ENCODE assay signal across 19 cellular contexts in genomic region chr7:50022991-50023390, GRCh38.
"Had no signal": no experiment of that assay in that cellular context is flagged by ENCODE, and none has a peak within 500 bp of the region (broad histone marks: within the 10 kb centered on the region; RNA-seq: fewer than 3 reads in every experiment).

No MANE protein-coding gene starts in this region.

- H3K4me1 Mint-ChIP-seq: activated naive CD4-positive, alpha-beta T cell treated with anti-CD3 and anti-CD28 coated beads, Interleukin-2, amount 50 U/mL, for 24 hours; natural killer cell had no signal

- H3K27me3 Mint-ChIP-seq: progenitor cell of endocrine pancreas had no signal

- ATAC-seq: activated CD8-positive, alpha-beta T cell treated with anti-CD3 and anti-CD28 coated beads, Interleukin-2, amount 10 ng/mL, durations not matched to agents 7 days and 5 days; body of pancreas; heart right ventricle; left cardiac atrium; natural killer cell had no signal

- H3K4me3 Mint-ChIP-seq: activated CD8-positive, alpha-beta T cell treated with anti-CD3 and anti-CD28 coated beads, Interleukin-2, amount 10 ng/mL, durations not matched to agents 7 days and 5 days; activated naive CD4-positive, alpha-beta T cell treated with anti-CD3 and anti-CD28 coated beads, Interleukin-2, amount 50 U/mL, for 24 hours; natural killer cell; type B pancreatic cell had no signal

- H3K9me3 Mint-ChIP-seq: type B pancreatic cell had no signal

- DNase-seq: activated CD4-positive, alpha-beta T cell treated with anti-CD3 and anti-CD28 coated beads, Interleukin-2, amount 50 U/mL, for 1 hour; activated CD4-positive, CD25-positive, alpha-beta regulatory T cell treated with anti-CD3 and anti-CD28 coated beads, Interleukin-2, amount 50 U/mL, for 72 hours; activated CD8-positive, alpha-beta T cell treated with anti-CD3 and anti-CD28 coated beads, Interleukin-2, amount 10 ng/mL, durations not matched to agents 7 days and 5 days; activated gamma-delta T cell treated with Interleukin-2 at 50 U/mL for 16 hours; anterior cingulate cortex; body of pancreas; heart right ventricle; islet precursor cell; left cardiac atrium; midbrain; natural killer cell; retina; sigmoid colon; stimulated activated CD4-positive, alpha-beta T cell treated with anti-CD3 and anti-CD28 coated beads, Interleukin-2, amount 100 ng/mL, for 48 hours; stimulated activated naive CD4-positive, alpha-beta T cell; WERI-Rb-1 had no signal

- H3K36me3 Mint-ChIP-seq: activated naive CD4-positive, alpha-beta T cell treated with anti-CD3 and anti-CD28 coated beads, Interleukin-2, amount 50 U/mL, for 24 hours; natural killer cell; type B pancreatic cell had no signal

- H3K27ac Mint-ChIP-seq: activated CD8-positive, alpha-beta T cell treated with anti-CD3 and anti-CD28 coated beads, Interleukin-2, amount 10 ng/mL, durations not matched to agents 7 days and 5 days; activated naive CD4-positive, alpha-beta T cell treated with anti-CD3 and anti-CD28 coated beads, Interleukin-2, amount 50 U/mL, for 24 hours; natural killer cell; progenitor cell of endocrine pancreas; type B pancreatic cell had no signal
